Comparison of ENCODE assay signal across 8 cellular contexts in the genomic region with DNA sequence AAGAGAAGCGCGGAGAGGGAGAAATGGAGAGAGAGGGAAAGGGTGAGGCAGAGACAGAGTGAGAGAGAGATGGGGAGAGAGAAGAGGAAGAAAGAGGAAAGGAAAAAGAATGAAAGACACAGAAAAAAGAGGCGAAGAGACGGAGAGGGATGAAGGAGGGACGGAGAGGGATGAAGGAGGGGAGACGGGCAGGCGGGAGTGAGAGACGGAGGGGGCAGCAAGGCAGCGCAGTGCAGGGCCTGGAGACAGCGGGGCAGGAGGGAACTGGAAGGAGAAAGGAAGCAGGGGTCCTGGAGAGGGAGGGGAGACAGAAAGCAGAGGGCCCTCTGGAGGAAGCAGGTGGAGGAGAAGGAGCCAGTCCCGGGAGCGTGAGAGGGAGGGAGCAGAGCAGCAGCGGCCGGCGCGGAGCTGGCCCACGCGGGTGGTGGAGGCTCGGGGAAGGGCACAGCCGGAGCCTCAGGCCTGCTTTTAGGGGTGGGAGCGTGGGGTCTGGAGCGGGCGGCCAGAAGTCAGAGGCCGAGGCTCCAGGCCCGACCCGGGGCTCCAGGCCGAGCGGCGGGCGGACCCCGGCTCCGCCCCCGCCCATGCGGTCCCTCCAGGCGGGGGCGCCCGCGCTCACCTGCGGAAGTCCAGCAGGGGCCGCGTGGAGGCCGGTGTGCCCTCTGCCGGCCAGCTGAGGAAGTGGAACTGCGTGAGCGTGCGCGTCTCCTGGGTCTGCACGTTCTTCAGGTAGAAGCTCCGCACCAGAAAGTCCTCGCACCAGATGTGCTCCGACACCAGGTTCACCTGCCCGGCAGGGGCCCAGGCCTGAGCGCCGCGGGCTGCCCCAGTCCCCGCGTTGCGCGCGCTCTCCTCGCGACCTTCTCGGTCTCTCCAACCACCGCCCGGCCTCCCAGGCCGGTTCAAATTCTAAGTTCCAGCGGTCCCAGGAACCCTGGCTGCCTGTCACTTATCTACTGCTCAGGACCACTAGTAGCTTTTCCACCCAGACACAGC. TPM values are rescaled to one million over a fixed set of nuclear protein-coding genes. Genes with fewer than 3 reads are reported as not detected.
DNase-seq lines count a peak whose midpoint lies in the region; ATAC-seq, FAIRE-seq and TF ChIP-seq lines count a peak whose summit lies in the region.

No MANE protein-coding gene starts in this region.

- FAIRE-seq in urothelium cell line (lab: Jason Lieb, UNC): no peak

- peak; percentile 79 for ATAC-seq in activated naive CD8-positive, alpha-beta T cell treated with anti-CD3 and anti-CD28 coated beads, Interleukin-2, amount 50 U/mL, for 24 hours
- peak; percentile 93 for ATAC-seq in left ventricle myocardium superior
- ATAC-seq in psoas muscle: peak; percentile 92 to 97 (median 94)

- H3K79me2 ChIP-seq in SU-DHL-6 (ENCODE audit: insufficient read depth, low read length): no peaks in the 10 kb centered on the region

- no peaks in the 10 kb centered on the region for H3F3A ChIP-seq in SU-DHL-6 (ENCODE audit: insufficient read depth)

- peak overlapping the region; percentile 71 for H3K27ac Mint-ChIP-seq in activated naive CD8-positive, alpha-beta T cell treated with anti-CD3 and anti-CD28 coated beads, Interleukin-2, amount 50 U/mL, for 24 hours

- H3K36me3 Mint-ChIP-seq in activated naive CD8-positive, alpha-beta T cell treated with anti-CD3 and anti-CD28 coated beads, Interleukin-2, amount 50 U/mL, for 24 hours (ENCODE audit: low read depth): no peaks in the 10 kb centered on the region

- H3K27ac ChIP-seq in SU-DHL-6 (ENCODE audit: low read depth, low read length) (no peak overlapping the region), psoas muscle (peak overlapping the region; percentile 84)

- peak overlapping the region; percentile 86 for H2AFZ ChIP-seq in SU-DHL-6 (ENCODE audit: low read depth, low read length, severe bottlenecking)

- peak overlapping the region; percentile 78 for H3K4me3 Mint-ChIP-seq in activated naive CD8-positive, alpha-beta T cell treated with anti-CD3 and anti-CD28 coated beads, Interleukin-2, amount 50 U/mL, for 24 hours

- intact Hi-C loops in left ventricle myocardium superior (cut with micrococcal nuclease): loop anchor here (5.0 to 10.0 kb wide), 2 partner anchors 60 to 132 kb away; partner anchors contain the start of gene NHEJ1
- intact Hi-C loops in psoas muscle (cut with DNase I): loop anchor here (1.0 to 10.0 kb wide), 3 partner anchors 16 to 132 kb away; partner anchors contain the start of genes GLB1L (in 1 of the 2), NHEJ1 (in 1 of the 2) and STK16 (in 1 of the 2)

- H3K36me3 ChIP-seq in SU-DHL-6 (ENCODE audit: low read length) (no peaks in the 10 kb centered on the region), psoas muscle (ENCODE audit: insufficient read depth in 1 of 2, low read depth in 1 of 2) (no peaks in the 10 kb centered on the region)

- H3K9ac ChIP-seq in SU-DHL-6 (ENCODE audit: low read length): peak overlapping the region; percentile 54

- peak overlapping the region; percentile 57 for H3K4me2 ChIP-seq in SU-DHL-6 (ENCODE audit: low read depth, low read length, poor library complexity, severe bottlenecking)

- peaks cover 6% of the 10 kb centered on the region for H3K27me3 Mint-ChIP-seq in activated naive CD8-positive, alpha-beta T cell treated with anti-CD3 and anti-CD28 coated beads, Interleukin-2, amount 50 U/mL, for 24 hours

- WGBS in psoas muscle, 3 donors: 5 to 12% (median 6%) methylated on average over 51 to 67 of the region's 67 CpGs

- peaks cover 23% of the 10 kb centered on the region for H3K4me1 Mint-ChIP-seq in activated naive CD8-positive, alpha-beta T cell treated with anti-CD3 and anti-CD28 coated beads, Interleukin-2, amount 50 U/mL, for 24 hours

- H3K9me3 Mint-ChIP-seq in activated naive CD8-positive, alpha-beta T cell treated with anti-CD3 and anti-CD28 coated beads, Interleukin-2, amount 50 U/mL, for 24 hours: no peaks in the 10 kb centered on the region

- H3K4me3 ChIP-seq in SU-DHL-6 (ENCODE audit: insufficient read depth, low read length, poor library complexity, severe bottlenecking) (peak overlapping the region; percentile 26), psoas muscle (peak overlapping the region; percentile 71)

- no peaks in the 10 kb centered on the region for H3K27me3 ChIP-seq in SU-DHL-6 (ENCODE audit: low read length)
- peaks cover 0 to under 1% (median 0%) of the 10 kb centered on the region in 3 donors for H3K27me3 ChIP-seq in psoas muscle (ENCODE audit: insufficient read depth in 3 of 3, low read length in 2 of 3)

- TF ChIP-seq CTCF in SU-DHL-6 (IDR thresholded peaks at IDR 0.05; ENCODE audit: insufficient read depth, low read length, poor library complexity, severe bottlenecking) (peak; percentile 97), psoas muscle (IDR thresholded peaks at IDR 0.05) (peak; percentile 99)

- H3K9me2 ChIP-seq in SU-DHL-6 (replicated peaks; ENCODE audit: insufficient read depth, low read length): no peaks in the 10 kb centered on the region

- H3K9me3 ChIP-seq in SU-DHL-6 (ENCODE audit: insufficient read depth, low read length) (no peaks in the 10 kb centered on the region), psoas muscle (no peaks in the 10 kb centered on the region)

- peaks cover 4% of the 10 kb centered on the region for H3K4me1 ChIP-seq in psoas muscle

- peak; percentile 21 for DNase-seq in GF-D8 (lab: John Stamatoyannopoulos, UW)
- peak; percentile 61 for DNase-seq in H4 (ENCODE audit: low spot score)
- DNase-seq in LoVo (ENCODE audit: low spot score): peak; percentile 91
- DNase-seq in activated naive CD8-positive, alpha-beta T cell treated with anti-CD3 and anti-CD28 coated beads, Interleukin-2, amount 50 U/mL, for 24 hours: peak; percentile 93
- peak; percentile 94 for DNase-seq in left ventricle myocardium superior
- peak; percentile 86 to 93 for DNase-seq in psoas muscle
- DNase-seq in urothelium cell line (ENCODE audit: low spot score): peak; percentile 84

- H4K20me1 ChIP-seq in SU-DHL-6 (ENCODE audit: low read depth, low read length): no peaks in the 10 kb centered on the region

RNA-seq across cellular contexts. Expression of gene PTPRN, which starts 14.5 kb away (rescaled TPM):
- total RNA-seq in H4 (2014; rRNA removed; shearing (Covaris generic)): 6.8 and 10.0 TPM in 2 replicates
- not detected for total RNA-seq in left ventricle myocardium superior
- total RNA-seq in psoas muscle: 1 to 10 TPM in 1 of 4 donors, under 1 TPM in 1, not detected in 2; 0.91 to 1.1 TPM
- polyA plus RNA-seq in psoas muscle: under 1 TPM; 0.03 to 0.17 (median 0.04) TPM

RNA-seq across cellular contexts. Expression of gene DNAJB2, which starts 15.5 kb away (rescaled TPM):
- total RNA-seq in H4 (2014; rRNA removed; shearing (Covaris generic)): 16.1 and 18.3 TPM in 2 replicates
- total RNA-seq in left ventricle myocardium superior (74.9 TPM), psoas muscle (100 to 1,000 TPM in 3 of 4 donors, 10 to 100 TPM in 1; 93.1 to 173 (median 117) TPM)
- polyA plus RNA-seq in psoas muscle: 100 to 1,000 TPM in 2 of 3 donors, 10 to 100 TPM in 1; 99.6 to 204 (median 100) TPM

RNA-seq across cellular contexts. Expression of gene RESP18, which starts 37.9 kb away (rescaled TPM):
- not detected in 2 replicates for total RNA-seq in H4 (2014; rRNA removed; shearing (Covaris generic))
- not detected for total RNA-seq in left ventricle myocardium superior
- not detected for total RNA-seq in psoas muscle
- polyA plus RNA-seq in psoas muscle: not detected

RNA-seq across cellular contexts. Expression of gene TUBA4A, which starts 40.9 kb away (rescaled TPM):
- total RNA-seq in H4 (2014; rRNA removed; shearing (Covaris generic)): 6.2 and 9.3 TPM in 2 replicates
- 116 TPM for total RNA-seq in left ventricle myocardium superior
- 100 to 1,000 TPM; 522 to 707 (median 613) TPM for total RNA-seq in psoas muscle
- 100 to 1,000 TPM; 291 to 618 (median 508) TPM for polyA plus RNA-seq in psoas muscle

RNA-seq across cellular contexts. Expression of gene TUBA4B, which starts 41.6 kb away (rescaled TPM):
- not detected in 2 replicates for total RNA-seq in H4 (2014; rRNA removed; shearing (Covaris generic))
- total RNA-seq in left ventricle myocardium superior (not detected), psoas muscle (not detected)
- polyA plus RNA-seq in psoas muscle: under 1 TPM in 1 of 3 donors, not detected in 2; 0.06 TPM

Comparison
In these comparisons a context has a peak if more than half of its experiments do, and no peak if none do; other contexts are left out.
1. DNase-seq: peak in every context shown above with its lines; median percentile 94 in left ventricle myocardium superior; 93 in activated naive CD8-positive, alpha-beta T cell treated with anti-CD3 and anti-CD28 coated beads, Interleukin-2, amount 50 U/mL, for 24 hours; 91 in LoVo; 90 in psoas muscle; 84 in urothelium cell line; 61 in H4; 21 in GF-D8.